Comparison of ENCODE assay signal across 18 cellular contexts in genomic region chr7:91551377-91552175, GRCh38.
DNase-seq lines count a peak whose midpoint lies in the region; ATAC-seq, FAIRE-seq and TF ChIP-seq lines count a peak whose summit lies in the region.
"Had no signal": no experiment of that assay in that cellular context is flagged by ENCODE, and none has a peak within 500 bp of the region (broad histone marks: within the 10 kb centered on the region; RNA-seq: fewer than 3 reads in every experiment).

No MANE protein-coding gene starts in this region.

- TF ChIP-seq CTCF in RWPE2 (IDR thresholded peaks at IDR 0.05; ENCODE audit: poor library complexity, severe bottlenecking): no peak
- TF ChIP-seq CTCF in endothelial cell of umbilical vein (IDR thresholded peaks at IDR 0.05; ENCODE audit: extremely low read depth in 1 of 2, insufficient read depth in 1 of 2, low read depth in 1 of 2, low read length in 2 of 2): no peak

- ATAC-seq in RWPE2 (ENCODE audit: low read depth) (peak; percentile 52; the same call in 1 of the 3 replicates), left lobe of liver (peak; percentile 77), GM21367 (IDR thresholded peaks at IDR 0.05; ENCODE audit: unreplicated experiment) (no peak)
- ATAC-seq: GM23338 had no signal

- H3K79me2 ChIP-seq in GM23248 (ENCODE audit: insufficient read depth) (no peaks in the 10 kb centered on the region), endothelial cell of umbilical vein (ENCODE audit: control insufficient read depth, insufficient read depth, low read length) (no peaks in the 10 kb centered on the region)

- H3K27ac ChIP-seq in GM23248: no peak overlapping the region
- no peak overlapping the region for H3K27ac ChIP-seq in RWPE2 (ENCODE audit: poor library complexity, severe bottlenecking)
- no peak overlapping the region for H3K27ac ChIP-seq in endothelial cell of umbilical vein (ENCODE audit: insufficient read depth, low read depth, low read length)
- H3K27ac ChIP-seq: KMS-11 had no signal

- peaks cover 13% of the 10 kb centered on the region for H3K4me1 ChIP-seq in GM23248 (ENCODE audit: insufficient read depth)
- H3K4me1 ChIP-seq in RWPE2 (ENCODE audit: insufficient read depth, poor library complexity, severe bottlenecking): peaks cover 11% of the 10 kb centered on the region
- peaks cover 2% of the 10 kb centered on the region for H3K4me1 ChIP-seq in endothelial cell of umbilical vein (ENCODE audit: control insufficient read depth, extremely low read depth, insufficient read depth, low read length)
- H3K4me1 ChIP-seq: Caco-2 had no signal

- H3K9me2 ChIP-seq in GM23248 (ENCODE audit: insufficient read depth): no peaks in the 10 kb centered on the region

- no peaks in the 10 kb centered on the region for H3K9me1 ChIP-seq in endothelial cell of umbilical vein (replicated peaks; ENCODE audit: control insufficient read depth, extremely low read depth, insufficient read depth, low read length)

- H3K36me3 ChIP-seq in GM23248 (ENCODE audit: low read depth) (no peaks in the 10 kb centered on the region), RWPE2 (ENCODE audit: low read depth) (no peaks in the 10 kb centered on the region), endothelial cell of umbilical vein (ENCODE audit: control insufficient read depth in 2 of 2, extremely low read depth in 1 of 2, insufficient read depth in 2 of 2, low read length in 2 of 2) (no peaks in the 10 kb centered on the region)

- H3K9ac ChIP-seq in GM23248: no peak overlapping the region
- H3K9ac ChIP-seq in endothelial cell of umbilical vein (replicated peaks; ENCODE audit: extremely low read depth, insufficient read depth, low read length): no peak overlapping the region
- H3K9ac ChIP-seq: KMS-11 had no signal

- no peak for TF ChIP-seq POLR2A in endothelial cell of umbilical vein (IDR thresholded peaks at IDR 0.05; ENCODE audit: low read depth, low read length)

- DNase-seq in GM23248: peak; percentile 19
- DNase-seq in RWPE2 (ENCODE audit: low spot score): no peak
- DNase-seq in endothelial cell of umbilical vein (ENCODE audit: low read depth, low spot score): peak; percentile 33
- DNase-seq in left lobe of liver (ENCODE audit: low spot score): no peak
- no peak for DNase-seq in activated CD8-positive, alpha-beta memory T cell treated with anti-CD3 and anti-CD28 coated beads, Interleukin-2, amount 50 U/mL, for 48 hours
- DNase-seq in iPS-NIHi7 (ENCODE audit: extremely low spot score): no peak
- no peak for DNase-seq in NCI-H2171 treated with DMSO at 0.1 percent for 48 hours (lab: John Stamatoyannopoulos, UW)
- DNase-seq: Caco-2; CD4-positive, alpha-beta T cell; NCI-H1417 treated with DMSO at 0.1 percent for 48 hours; NCI-H1930; NCI-H345; NCI-H524 treated with DMSO at 0.1 percent for 48 hours; RPMI8226 had no signal

- peak overlapping the region; percentile 20; the same call in 1 of the 2 replicates for H2AFZ ChIP-seq in GM23248
- no peak overlapping the region for H2AFZ ChIP-seq in endothelial cell of umbilical vein (ENCODE audit: low read depth, low read length)
- H2AFZ ChIP-seq: GM23338 had no signal

- 0 out of 2 replicates have a peak, but pooled peaks cover 8% of the 10 kb centered on the region for H3F3A ChIP-seq in GM23248 (ENCODE audit: insufficient read depth)

- H3K27me3 ChIP-seq in GM23248 (replicated peaks; ENCODE audit: insufficient read depth) (no peaks in the 10 kb centered on the region), RWPE2 (ENCODE audit: insufficient read depth, poor library complexity, severe bottlenecking) (no peaks in the 10 kb centered on the region), endothelial cell of umbilical vein (ENCODE audit: control insufficient read depth in 2 of 2, insufficient read depth in 2 of 2, low read length in 2 of 2) (peaks cover 0 to 2% of the 10 kb centered on the region in 2 experiments)

- dilution Hi-C loops in endothelial cell of umbilical vein (cut with MboI; ENCODE audit: extremely low pct_ligation_motif_present, low sequenced_read_pairs): no loop called here

- H3K4me3 ChIP-seq in GM23248 (no peak overlapping the region), RWPE2 (ENCODE audit: severe bottlenecking) (no peak overlapping the region), endothelial cell of umbilical vein (replicated peaks in 1 of 3; ENCODE audit: insufficient read depth in 1 of 3, low read depth in 1 of 3, low read length in 3 of 3) (no peak overlapping the region)
- H3K4me3 ChIP-seq: GM23338 had no signal

- peak; percentile 44 for FAIRE-seq in endothelial cell of umbilical vein (lab: Jason Lieb, UNC)
- FAIRE-seq: G401.6 had no signal

- intact Hi-C loops in endothelial cell of umbilical vein (cut with micrococcal nuclease): no loop called here

- H3K9me3 ChIP-seq in GM23248 (ENCODE audit: low read depth) (no peaks in the 10 kb centered on the region), RWPE2 (ENCODE audit: severe bottlenecking) (no peaks in the 10 kb centered on the region), endothelial cell of umbilical vein (replicated peaks; ENCODE audit: control insufficient read depth, insufficient read depth, low read length) (no peaks in the 10 kb centered on the region)
- H3K9me3 ChIP-seq: Caco-2 had no signal

- POLR2A ChIA-PET in endothelial cell of umbilical vein (lab: Charles Lee): no interaction called here

- no peaks in the 10 kb centered on the region for H4K20me1 ChIP-seq in GM23248 (ENCODE audit: insufficient read depth)
- no peaks in the 10 kb centered on the region for H4K20me1 ChIP-seq in endothelial cell of umbilical vein (replicated peaks; ENCODE audit: control insufficient read depth, extremely low read depth, insufficient read depth, low read length)

- in situ Hi-C loops in GM23248 (cut with MboI): no loop called here

- H3K4me2 ChIP-seq in GM23248 (ENCODE audit: unreplicated experiment) (peak overlapping the region; percentile 18), endothelial cell of umbilical vein (ENCODE audit: insufficient read depth, low read length) (no peak overlapping the region)
- H3K4me2 ChIP-seq: GM23338, KMS-11 had no signal

- WGBS in GM23248 (ENCODE audit: low coverage in 1 of 2, low lambda C conversion rate in 2 of 2, missing lambda C conversion rate in 2 of 2), 2 experiments: 65 to 67% methylated on average over 5 of the region's 5 CpGs

- CTCF ChIA-PET in endothelial cell of umbilical vein (lab: Charles Lee): interaction anchor here (1.8 kb wide), 1 partner anchor 264 kb away, joined by 4 read pairs; no protein-coding TSS in a partner anchor

- no TSS peak for BruUV-seq in endothelial cell of umbilical vein (replicated peaks; lab: Mats Ljungman, UMichigan)

TF ChIP-seq in endothelial cell of umbilical vein, 7 proteins besides CTCF, POLR2A, EP300 and RAD21:
- TF ChIP-seq GATA2 (IDR thresholded peaks at IDR 0.05; ENCODE audit: insufficient read depth, insufficient read length, low read depth, low read length) (no peak), MAX (IDR thresholded peaks at IDR 0.05; ENCODE audit: insufficient read depth, insufficient read length) (no peak), EZH2 (IDR thresholded peaks at IDR 0.05; ENCODE audit: borderline replicate concordance, low read depth, low read length, severe bottlenecking) (no peak)

Comparison
In these comparisons a context has a peak if more than half of its experiments do, and no peak if none do; other contexts are left out.
1. DNase-seq: peak in GM23248 (single experiment) and endothelial cell of umbilical vein (single experiment); none in RWPE2 (single experiment), left lobe of liver (single experiment), activated CD8-positive, alpha-beta memory T cell treated with anti-CD3 and anti-CD28 coated beads, Interleukin-2, amount 50 U/mL, for 48 hours (single experiment), iPS-NIHi7 (single experiment) and NCI-H2171 treated with DMSO at 0.1 percent for 48 hours (single experiment).